8 cellular contexts compared by ENCODE assay signal in genomic region chr9:129225815-129226214, GRCh38. TPM values are rescaled to one million over a fixed set of nuclear protein-coding genes. Genes with fewer than 3 reads are reported as not detected.
A peak's percentile ranks its signal among the peaks of the same experiment; 100 is the strongest.
DNase-seq lines count a peak whose midpoint lies in the region; ATAC-seq and TF ChIP-seq lines count a peak whose summit lies in the region.

No MANE protein-coding gene starts in this region.

- DNase-seq in EL (peak; percentile 84), SW480 (ENCODE audit: low spot score) (peak; percentile 92), mucosa of descending colon (peak; percentile 47 to 83 (median 55)), medulla oblongata (ENCODE audit: extremely low spot score) (no peak), cerebellum (ENCODE audit: low spot score) (no peak), midbrain (lab: John Stamatoyannopoulos, UW) (no peak)

- intact Hi-C loops in mucosa of descending colon (cut with DNase I, micrococcal nuclease), result no loop called here

- TF ChIP-seq CTCF in mucosa of descending colon (IDR thresholded peaks at IDR 0.05), result no peak

- peak overlapping the region; percentile 74 for H3K27ac ChIP-seq in cingulate gyrus (ENCODE audit: low read depth, low read length)

- ATAC-seq in mucosa of descending colon (peak; percentile 69), HG02610 (IDR thresholded peaks at IDR 0.05; ENCODE audit: unreplicated experiment) (no peak)

- H3K4me3 ChIP-seq in mucosa of descending colon, result no peak overlapping the region

- H3K4me1 ChIP-seq in mucosa of descending colon (ENCODE audit: low read depth), result peaks cover 6% of the 10 kb centered on the region

- H3K36me3 ChIP-seq in mucosa of descending colon (ENCODE audit: low read depth), result no peaks in the 10 kb centered on the region

- H3K9me3 ChIP-seq in mucosa of descending colon, result no peaks in the 10 kb centered on the region

RNA-seq across cellular contexts. Expression of gene IER5L, which starts 47.8 kb away (rescaled TPM):
- 1 to 10 TPM; 5.8 to 8.2 (median 8.0) TPM for total RNA-seq in mucosa of descending colon
- 9.1 TPM for total RNA-seq in cerebellum

Comparison
In these comparisons a context has a peak if more than half of its experiments do, and no peak if none do; other contexts are left out.
1. DNase-seq: peak in EL (single experiment), SW480 (single experiment) and mucosa of descending colon (3 of 3); none in medulla oblongata (single experiment), cerebellum (single experiment) and midbrain (single experiment).